In genomic region chr2:28978001-28978400, GRCh38 we compare ENCODE assay signal across 2 cellular contexts. TPM values are rescaled to one million over a fixed set of nuclear protein-coding genes. Genes with fewer than 3 reads are reported as not detected.
"Had no signal": no experiment of that assay in that cellular context is flagged by ENCODE, and none has a peak within 500 bp of the region (broad histone marks: within the 10 kb centered on the region; RNA-seq: fewer than 3 reads in every experiment).

No MANE protein-coding gene starts in this region.

RNA-seq across cellular contexts. Expression of gene TOGARAM2, which starts 3.1 kb away (rescaled TPM):
- total RNA-seq: pulmonary artery endothelial cell, renal cortical epithelial cell had no signal
